In the genomic region with DNA sequence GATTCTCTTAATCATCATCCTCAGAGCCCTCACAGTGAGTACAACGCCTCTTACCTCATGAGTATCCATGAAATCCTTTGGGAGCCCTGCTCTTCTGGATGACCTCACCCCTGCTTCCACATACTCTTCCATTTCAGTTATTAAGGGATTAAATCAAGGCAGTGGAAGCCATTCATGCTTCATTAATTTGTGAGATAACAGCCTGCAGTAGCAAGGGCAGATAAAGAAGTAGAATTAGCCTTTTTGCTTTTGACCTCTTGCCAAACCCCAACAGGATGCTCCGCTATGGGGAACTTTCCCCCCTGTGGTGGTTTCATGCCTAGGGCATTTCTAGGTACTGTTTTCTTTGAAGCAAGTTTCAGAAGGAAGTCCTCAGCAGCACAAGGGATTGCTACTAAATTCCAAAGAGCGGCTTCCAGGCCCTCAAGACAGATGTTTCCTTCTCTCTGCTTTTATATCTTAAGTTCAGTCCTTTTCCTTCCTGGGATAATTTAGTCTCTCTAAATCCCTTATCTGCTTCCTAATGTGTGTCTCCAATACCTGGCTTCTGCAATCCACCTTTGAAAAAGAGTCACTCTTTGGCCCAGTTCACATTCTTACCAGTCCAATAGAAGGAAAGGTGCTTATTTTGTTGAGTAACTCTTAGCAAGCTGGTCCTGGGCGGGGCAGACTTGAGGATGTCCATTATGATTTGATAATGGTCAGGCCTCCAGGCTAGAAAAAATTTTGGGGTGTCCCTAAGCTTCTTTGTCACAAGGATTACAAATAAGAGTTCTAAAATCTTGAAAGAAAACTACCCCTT, we compare ENCODE assay signal across 8 cellular contexts.
DNase-seq lines count a peak whose midpoint lies in the region; ATAC-seq, FAIRE-seq and TF ChIP-seq lines count a peak whose summit lies in the region.

No MANE protein-coding gene starts in this region.

- H3K9me3 ChIP-seq in SJSA1 (replicated peaks) (no peaks in the 10 kb centered on the region), esophagus squamous epithelium (no peaks in the 10 kb centered on the region)

- H3K4me3 ChIP-seq in SJSA1: no peak overlapping the region
- H3K4me3 ChIP-seq in esophagus squamous epithelium: no peak overlapping the region

- peaks cover 34% of the 10 kb centered on the region for H3K4me1 ChIP-seq in SJSA1 (replicated peaks)
- peaks cover 0 to 27% (median 22%) of the 10 kb centered on the region in 3 donors for H3K4me1 ChIP-seq in esophagus squamous epithelium

- TF ChIP-seq CTCF in esophagus squamous epithelium (IDR thresholded peaks at IDR 0.05): no peak

- H3K27me3 ChIP-seq in SJSA1 (replicated peaks): no peaks in the 10 kb centered on the region
- H3K27me3 ChIP-seq in esophagus squamous epithelium: no peaks in the 10 kb centered on the region

- DNase-seq in GM19239 (ENCODE audit: insufficient read length, low spot score) (no peak), SJSA1 (ENCODE audit: low read depth in 1 of 2, low spot score in 2 of 2) (no peak), foreskin melanocyte (peak; percentile 47), smooth muscle cell of the brain vasculature (ENCODE audit: low read depth, low spot score) (peak; percentile 52), COR-L47 (lab: John Stamatoyannopoulos, UW) (no peak), HCEC 1CT (no peak), esophagus squamous epithelium (lab: John Stamatoyannopoulos, UW) (no peak)

- no peak for TF ChIP-seq POLR2A in esophagus squamous epithelium (IDR thresholded peaks at IDR 0.05)

- H3K36me3 ChIP-seq in SJSA1 (peaks cover 5% of the 10 kb centered on the region; the same call in 1 of the 2 replicates), esophagus squamous epithelium (no peaks in the 10 kb centered on the region)

- ATAC-seq in HG03342 (IDR thresholded peaks at IDR 0.05; ENCODE audit: unreplicated experiment): peak; percentile 74

- H3K27ac ChIP-seq in SJSA1 (peak overlapping the region; percentile 9; the same call in 1 of the 2 replicates), esophagus squamous epithelium (peak overlapping the region in 1 of 4 donors; percentile 22)

- peak; percentile 87 for FAIRE-seq in GM19239 (lab: Jason Lieb, UNC)

- WGBS in esophagus squamous epithelium, 2 donors: 49 to 59% methylated on average over 4 of the region's 4 CpGs

- intact Hi-C loops in esophagus squamous epithelium (cut with DNase I): no loop called here

Comparison
In these comparisons a context has a peak if more than half of its experiments do, and no peak if none do; other contexts are left out.
1. DNase-seq: peak in foreskin melanocyte (single experiment) and smooth muscle cell of the brain vasculature (single experiment); none in GM19239 (single experiment), SJSA1 (0 of 2), COR-L47 (single experiment), HCEC 1CT (single experiment) and esophagus squamous epithelium (single experiment).